ENCODE assay signal across 4 cellular contexts in the genomic region with DNA sequence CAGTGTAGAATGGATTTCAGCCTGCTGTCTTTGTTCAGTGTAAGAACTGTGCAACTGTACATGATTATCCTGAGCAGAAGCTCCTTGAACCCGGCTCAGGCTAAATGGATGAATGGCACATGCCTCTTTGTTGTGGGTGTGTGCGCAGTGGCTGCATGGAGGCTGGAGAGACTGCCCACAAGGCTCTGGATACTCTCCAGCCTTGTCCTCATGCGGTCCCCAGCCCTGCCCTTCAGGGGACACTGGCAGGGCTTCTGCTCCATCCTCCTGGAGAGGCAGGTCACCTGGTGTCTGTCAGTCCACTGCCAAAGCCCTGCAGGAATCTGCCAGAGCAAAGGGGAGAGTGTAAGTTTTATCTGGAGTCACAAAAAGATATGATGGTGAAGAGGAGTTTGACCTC.
"Had no signal": no experiment of that assay in that cellular context is flagged by ENCODE, and none has a peak within 500 bp of the region (broad histone marks: within the 10 kb centered on the region; RNA-seq: fewer than 3 reads in every experiment).

No MANE protein-coding gene starts in this region.

- ATAC-seq: GM23338 had no signal

- H3K4me3 Mint-ChIP-seq: GM23338, H9 had no signal

- H3K4me2 ChIP-seq: GM23338 had no signal

- H3K9me3 Mint-ChIP-seq: GM23338, H9 had no signal

- DNase-seq: H9, HCEC 1CT, IMR-90 had no signal

- H3K27ac Mint-ChIP-seq: GM23338 had no signal

- H3K4me3 ChIP-seq: GM23338 had no signal

- H2AFZ ChIP-seq: GM23338 had no signal
